8 cellular contexts compared by ENCODE assay signal in genomic region chr7:30938435-30939316, GRCh38. TPM values are rescaled to one million over a fixed set of nuclear protein-coding genes. Genes with fewer than 3 reads are reported as not detected.
DNase-seq lines count a peak whose midpoint lies in the region; ATAC-seq lines count a peak whose summit lies in the region.

No MANE protein-coding gene starts in this region.

- H3K4me2 ChIP-seq in BLaER1 (peak overlapping the region; percentile 63), mesendoderm (ENCODE audit: low read length) (peak overlapping the region; percentile 28)

- H2BK120ac ChIP-seq in mesendoderm (ENCODE audit: low read depth, low read length): no peak overlapping the region

- H3K4me3 ChIP-seq in BLaER1 (no peak overlapping the region; the same call in 1 of the 2 replicates), mesendoderm (ENCODE audit: low read length) (no peak overlapping the region)

- peak; percentile 68 for ATAC-seq in GM19023 (IDR thresholded peaks at IDR 0.05; ENCODE audit: unreplicated experiment)
- ATAC-seq in HG03175 (IDR thresholded peaks at IDR 0.05; ENCODE audit: unreplicated experiment): peak; percentile 77
- ATAC-seq in effector memory CD8-positive, alpha-beta T cell (replicated peaks): peak; percentile 48

- no CpG with 5 or more reads among the region's 25 CpGs for WGBS in mesendoderm (ENCODE audit: extremely low coverage, insufficient coverage, low lambda C conversion rate)

- no peaks in the 10 kb centered on the region for H3K36me3 ChIP-seq in BLaER1
- H3K36me3 ChIP-seq in mesendoderm (ENCODE audit: control insufficient read depth, insufficient read depth, low read length): no peaks in the 10 kb centered on the region

- H3K4me1 ChIP-seq in BLaER1 (peaks cover 14% of the 10 kb centered on the region), mesendoderm (ENCODE audit: control insufficient read depth, low read depth, low read length) (no peaks in the 10 kb centered on the region)

- H3K4me1 Mint-ChIP-seq in effector memory CD8-positive, alpha-beta T cell (ENCODE audit: low read depth in 2 of 2): no peaks in the 10 kb centered on the region

- H4K20me1 ChIP-seq in BLaER1: no peaks in the 10 kb centered on the region

- H3K27ac ChIP-seq in BLaER1: no peak overlapping the region
- H3K27ac ChIP-seq in mesendoderm (ENCODE audit: low read depth, low read length): no peak overlapping the region

- no peak overlapping the region for H2AK5ac ChIP-seq in mesendoderm (ENCODE audit: low read length)

- H3K23ac ChIP-seq in mesendoderm (ENCODE audit: low read length): no peak overlapping the region

- no peak overlapping the region for H3K4me3 Mint-ChIP-seq in effector memory CD8-positive, alpha-beta T cell

- no peak overlapping the region for H3K27ac Mint-ChIP-seq in effector memory CD8-positive, alpha-beta T cell

- H3K4ac ChIP-seq in mesendoderm (ENCODE audit: low read depth, low read length): no peak overlapping the region

- peak overlapping the region; percentile 79 for H3K56ac ChIP-seq in mesendoderm (ENCODE audit: low read length)

- no peaks in the 10 kb centered on the region for H3K9me3 ChIP-seq in BLaER1

- no peaks in the 10 kb centered on the region for H3K79me2 ChIP-seq in mesendoderm (ENCODE audit: control insufficient read depth, insufficient read depth, low read length)

- no peaks in the 10 kb centered on the region for H3K36me3 Mint-ChIP-seq in effector memory CD8-positive, alpha-beta T cell (ENCODE audit: insufficient read depth)

- H2BK5ac ChIP-seq in mesendoderm (ENCODE audit: low read length): no peak overlapping the region

- no peak overlapping the region for H2BK15ac ChIP-seq in mesendoderm (replicated peaks; ENCODE audit: low read depth)

- H4K8ac ChIP-seq in mesendoderm (ENCODE audit: low read depth, low read length): no peak overlapping the region

- H3K9ac ChIP-seq in BLaER1 (no peak overlapping the region), mesendoderm (ENCODE audit: low read length) (peak overlapping the region; percentile 58)

- peaks cover 46 to 75% of the 10 kb centered on the region in 2 donors for H3K27me3 Mint-ChIP-seq in effector memory CD8-positive, alpha-beta T cell

- H3K79me1 ChIP-seq in mesendoderm (ENCODE audit: low read length): no peaks in the 10 kb centered on the region

- no peak overlapping the region for H4K5ac ChIP-seq in mesendoderm (ENCODE audit: low read length)

- no peak overlapping the region for H3K18ac ChIP-seq in mesendoderm (ENCODE audit: low read length)

- no peaks in the 10 kb centered on the region for H3K9me3 Mint-ChIP-seq in effector memory CD8-positive, alpha-beta T cell

- DNase-seq in NCI-H446 treated with DMSO at 0.1 percent for 48 hours (lab: John Stamatoyannopoulos, UW) (peak; percentile 18), mesendoderm (peak; percentile 94)
- DNase-seq in activated CD4-positive, alpha-beta T cell treated with anti-CD3 and anti-CD28 coated beads, Interleukin-2, amount 50 U/mL, for 24 hours (ENCODE audit: low read depth in 1 of 2, low spot score in 1 of 2): peak; percentile 26 to 52
- peak; percentile 32 to 39 (median 39) for DNase-seq in effector memory CD8-positive, alpha-beta T cell
- DNase-seq in stimulated activated CD8-positive, alpha-beta memory T cell treated with anti-CD3 and anti-CD28 coated beads, Interleukin-4, amount 100 ng/mL, for 1 hour (ENCODE audit: low read depth in 2 of 2, low spot score in 1 of 2): peak; percentile 27 to 30

- H3K27me3 ChIP-seq in BLaER1: no peaks in the 10 kb centered on the region
- no peaks in the 10 kb centered on the region for H3K27me3 ChIP-seq in mesendoderm (ENCODE audit: insufficient read depth, low read length, poor library complexity)

RNA-seq across cellular contexts. Expression of gene GHRHR, which starts 25.1 kb away (rescaled TPM):
- 1.7 TPM for polyA plus RNA-seq in mesendoderm (2013, experiment 1 of 2)
- polyA plus RNA-seq in mesendoderm (2013, experiment 2 of 2): 2.4 TPM

RNA-seq across cellular contexts. Expression of gene AQP1, which starts 27.0 kb away (rescaled TPM):
- not detected for polyA plus RNA-seq in mesendoderm (2013, experiment 1 of 2)
- polyA plus RNA-seq in mesendoderm (2013, experiment 2 of 2): not detected

Comparison
In these comparisons a context has a peak if more than half of its experiments do, and no peak if none do; other contexts are left out.
1. DNase-seq: peak in every context shown above with its lines; median percentile 94 in mesendoderm; 39 in activated CD4-positive, alpha-beta T cell treated with anti-CD3 and anti-CD28 coated beads, Interleukin-2, amount 50 U/mL, for 24 hours; 39 in effector memory CD8-positive, alpha-beta T cell; 28 in stimulated activated CD8-positive, alpha-beta memory T cell treated with anti-CD3 and anti-CD28 coated beads, Interleukin-4, amount 100 ng/mL, for 1 hour; 18 in NCI-H446 treated with DMSO at 0.1 percent for 48 hours.